ENCODE assay signal across 1 cellular context in the genomic region with DNA sequence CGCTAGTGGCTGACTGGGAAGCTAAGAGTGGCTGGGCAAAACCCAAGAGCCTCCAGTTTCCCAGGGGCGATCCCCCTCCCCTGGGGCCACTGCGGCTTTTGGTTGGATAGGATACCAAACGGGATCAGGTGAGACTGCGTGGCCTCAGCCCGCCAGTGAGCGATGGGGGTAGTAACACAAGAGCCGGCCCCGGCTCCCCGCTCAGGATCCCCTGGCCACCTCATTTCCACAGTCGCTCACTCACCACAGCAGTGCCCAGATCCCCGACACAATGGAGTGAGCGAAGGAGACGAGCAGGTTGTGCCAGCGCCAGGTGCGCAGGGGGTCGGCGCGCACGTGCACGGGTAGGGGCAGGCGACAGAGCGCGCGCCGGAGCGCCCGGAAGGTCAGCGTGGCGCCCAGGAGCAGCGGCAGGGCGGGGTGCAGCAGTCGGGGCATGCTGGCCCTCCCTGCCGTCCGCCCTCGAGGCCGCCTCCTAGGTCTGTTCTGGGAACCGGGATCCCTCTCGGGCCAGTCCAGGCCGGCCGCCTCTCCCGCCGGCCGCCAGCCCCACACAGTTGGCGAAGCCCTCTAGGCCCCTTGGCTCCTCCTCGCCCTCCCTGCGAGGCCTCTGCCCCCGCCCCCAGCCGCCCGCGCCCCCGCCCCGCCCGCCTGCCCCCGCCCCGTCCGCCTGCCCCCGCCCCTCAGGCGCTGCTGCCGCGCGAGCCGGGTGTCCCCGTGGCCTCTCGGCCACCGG.
TF ChIP-seq lines count a peak whose summit lies in the region.

A gene with protein sequence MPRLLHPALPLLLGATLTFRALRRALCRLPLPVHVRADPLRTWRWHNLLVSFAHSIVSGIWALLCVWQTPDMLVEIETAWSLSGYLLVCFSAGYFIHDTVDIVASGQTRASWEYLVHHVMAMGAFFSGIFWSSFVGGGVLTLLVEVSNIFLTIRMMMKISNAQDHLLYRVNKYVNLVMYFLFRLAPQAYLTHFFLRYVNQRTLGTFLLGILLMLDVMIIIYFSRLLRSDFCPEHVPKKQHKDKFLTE (minus strand): TSS at position 574 of the 736 bp plus-strand sequence. CDS start 136 bp downstream, at position 438.

TF ChIP-seq in HepG2, 621 proteins besides CTCF, POLR2A, EP300 and RAD21 (continued from another document and continues in another):
- TF ChIP-seq, protein P1, sequence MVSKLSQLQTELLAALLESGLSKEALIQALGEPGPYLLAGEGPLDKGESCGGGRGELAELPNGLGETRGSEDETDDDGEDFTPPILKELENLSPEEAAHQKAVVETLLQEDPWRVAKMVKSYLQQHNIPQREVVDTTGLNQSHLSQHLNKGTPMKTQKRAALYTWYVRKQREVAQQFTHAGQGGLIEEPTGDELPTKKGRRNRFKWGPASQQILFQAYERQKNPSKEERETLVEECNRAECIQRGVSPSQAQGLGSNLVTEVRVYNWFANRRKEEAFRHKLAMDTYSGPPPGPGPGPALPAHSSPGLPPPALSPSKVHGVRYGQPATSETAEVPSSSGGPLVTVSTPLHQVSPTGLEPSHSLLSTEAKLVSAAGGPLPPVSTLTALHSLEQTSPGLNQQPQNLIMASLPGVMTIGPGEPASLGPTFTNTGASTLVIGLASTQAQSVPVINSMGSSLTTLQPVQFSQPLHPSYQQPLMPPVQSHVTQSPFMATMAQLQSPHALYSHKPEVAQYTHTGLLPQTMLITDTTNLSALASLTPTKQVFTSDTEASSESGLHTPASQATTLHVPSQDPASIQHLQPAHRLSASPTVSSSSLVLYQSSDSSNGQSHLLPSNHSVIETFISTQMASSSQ (IDR thresholded peaks at IDR 0.05; ENCODE audit: low read depth): no peak
- TF ChIP-seq, protein P1 (CRISPR knock-in tag; IDR thresholded peaks at IDR 0.05; ENCODE audit: borderline replicate concordance): peak; percentile 28; the same call in 1 of the 2 replicates
- TF ChIP-seq NR2C2 (CRISPR knock-in tag; IDR thresholded peaks at IDR 0.05; ENCODE audit: borderline replicate concordance) (0 out of 2 replicates have a peak, but pooled peaks have one; percentile 40), ZFY (CRISPR knock-in tag; IDR thresholded peaks at IDR 0.05) (peak; percentile 86), HCFC1 (IDR thresholded peaks at IDR 0.05; ENCODE audit: low read depth, low read length) (no peak), ZNF274 (CRISPR knock-in tag; IDR thresholded peaks at IDR 0.05) (peak; percentile 84), KLF16 (CRISPR knock-in tag; IDR thresholded peaks at IDR 0.05) (no peak), SNRNP70 (IDR thresholded peaks at IDR 0.05; ENCODE audit: low read depth, low read length) (no peak), MYC (CRISPR knock-in tag; IDR thresholded peaks at IDR 0.05; ENCODE audit: borderline replicate concordance) (peak; percentile 97), ZNF343 (CRISPR knock-in tag; IDR thresholded peaks at IDR 0.05) (peak; percentile 89; the same call in 1 of the 2 replicates), ZNF569 (CRISPR knock-in tag; IDR thresholded peaks at IDR 0.05; ENCODE audit: borderline replicate concordance) (no peak), RBM22 (optimal IDR thresholded peaks at IDR 0.05; ENCODE audit: low read length) (peak; percentile 92), ZBTB42 (CRISPR knock-in tag; IDR thresholded peaks at IDR 0.05) (peak; percentile 42; the same call in 1 of the 2 replicates), ZSCAN9 (CRISPR knock-in tag; IDR thresholded peaks at IDR 0.05; ENCODE audit: borderline replicate concordance) (0 out of 2 replicates have a peak, but pooled peaks have one; percentile 6), ZSCAN25 (CRISPR knock-in tag; IDR thresholded peaks at IDR 0.05) (peak; percentile 82), ZBTB7A (CRISPR knock-in tag; IDR thresholded peaks at IDR 0.05) (peak; percentile 87), ZFP36L1 (CRISPR knock-in tag; IDR thresholded peaks at IDR 0.05) (peak; percentile 70; the same call in 1 of the 2 replicates), ZNF446 (CRISPR knock-in tag; IDR thresholded peaks at IDR 0.05) (peak; percentile 88), KDM2A (CRISPR knock-in tag; IDR thresholded peaks at IDR 0.05; ENCODE audit: borderline replicate concordance, low read depth) (peak; percentile 99), ELF1 (CRISPR knock-in tag; IDR thresholded peaks at IDR 0.05) (no peak), GABPB1 (CRISPR knock-in tag; IDR thresholded peaks at IDR 0.05) (peak; percentile 72), AKAP8 (CRISPR knock-in tag; IDR thresholded peaks at IDR 0.05) (peak; percentile 94), ZNF672 (CRISPR knock-in tag; IDR thresholded peaks at IDR 0.05) (0 out of 2 replicates have a peak, but pooled peaks have one; percentile 68), ZFP1 (CRISPR knock-in tag; IDR thresholded peaks at IDR 0.05) (0 out of 2 replicates have a peak, but pooled peaks have one; percentile 16), SOX5 (CRISPR knock-in tag; IDR thresholded peaks at IDR 0.05; ENCODE audit: borderline replicate concordance) (peak; percentile 32; the same call in 1 of the 2 replicates), SOX6 (IDR thresholded peaks at IDR 0.05) (no peak), SOX6 (CRISPR knock-in tag; IDR thresholded peaks at IDR 0.05) (peak; percentile 54), HIVEP1 (CRISPR knock-in tag; IDR thresholded peaks at IDR 0.05) (no peak), ZNF235 (CRISPR knock-in tag; IDR thresholded peaks at IDR 0.05; ENCODE audit: borderline replicate concordance) (no peak), ISL2 (CRISPR knock-in tag; IDR thresholded peaks at IDR 0.05) (peak; percentile 52; the same call in 1 of the 2 replicates), ZNF557 (CRISPR knock-in tag; IDR thresholded peaks at IDR 0.05) (no peak), ZNF510 (CRISPR knock-in tag; IDR thresholded peaks at IDR 0.05; ENCODE audit: low read depth) (peak; percentile 37; the same call in 1 of the 2 replicates), KLF15 (CRISPR knock-in tag; IDR thresholded peaks at IDR 0.05; ENCODE audit: borderline replicate concordance) (no peak), NFE2L1 (CRISPR knock-in tag; IDR thresholded peaks at IDR 0.05; ENCODE audit: borderline replicate concordance) (peak; percentile 22; the same call in 1 of the 2 replicates), CENPT (CRISPR knock-in tag; IDR thresholded peaks at IDR 0.05; ENCODE audit: low read depth) (peak; percentile 94; the same call in 1 of the 2 replicates), PTBP1 (IDR thresholded peaks at IDR 0.05; ENCODE audit: low read depth, low read length, poor library complexity, severe bottlenecking) (no peak), EEA1 (CRISPR knock-in tag; IDR thresholded peaks at IDR 0.05; ENCODE audit: borderline replicate concordance) (peak; percentile 78), IRF2 (CRISPR knock-in tag; IDR thresholded peaks at IDR 0.05) (peak; percentile 31; the same call in 1 of the 2 replicates), ZMAT3 (CRISPR knock-in tag; conservative IDR thresholded peaks at IDR 0.05) (peak; percentile 79; the same call in 1 of the 2 replicates), ZBTB38 (CRISPR knock-in tag; IDR thresholded peaks at IDR 0.05) (peak; percentile 46; the same call in 1 of the 2 replicates), NFE2L2 (IDR thresholded peaks at IDR 0.05; ENCODE audit: low read length) (no peak), ZSCAN20 (CRISPR knock-in tag; IDR thresholded peaks at IDR 0.05; ENCODE audit: borderline replicate concordance) (peak; percentile 83; the same call in 1 of the 2 replicates), ETV5 (CRISPR knock-in tag; IDR thresholded peaks at IDR 0.05; ENCODE audit: borderline replicate concordance) (peak; percentile 36), TEAD2 (CRISPR knock-in tag; IDR thresholded peaks at IDR 0.05) (no peak), ZNF263 (CRISPR knock-in tag; IDR thresholded peaks at IDR 0.05) (peak; percentile 44; the same call in 1 of the 2 replicates)
- TF ChIP-seq, protein P2, sequence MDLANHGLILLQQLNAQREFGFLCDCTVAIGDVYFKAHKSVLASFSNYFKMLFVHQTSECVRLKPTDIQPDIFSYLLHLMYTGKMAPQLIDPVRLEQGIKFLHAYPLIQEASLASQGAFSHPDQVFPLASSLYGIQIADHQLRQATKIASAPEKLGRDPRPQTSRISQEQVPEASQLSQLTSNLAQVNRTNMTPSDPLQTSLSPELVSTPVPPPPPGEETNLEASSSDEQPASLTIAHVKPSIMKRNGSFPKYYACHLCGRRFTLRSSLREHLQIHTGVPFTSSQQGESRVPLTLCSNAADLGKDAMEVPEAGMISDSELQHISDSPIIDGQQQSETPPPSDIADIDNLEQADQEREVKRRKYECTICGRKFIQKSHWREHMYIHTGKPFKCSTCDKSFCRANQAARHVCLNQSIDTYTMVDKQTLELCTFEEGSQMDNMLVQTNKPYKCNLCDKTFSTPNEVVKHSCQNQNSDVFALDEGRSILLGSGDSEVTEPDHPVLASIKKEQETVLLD (CRISPR knock-in tag; IDR thresholded peaks at IDR 0.05; ENCODE audit: low read depth): no peak
- TF ChIP-seq, protein P3, sequence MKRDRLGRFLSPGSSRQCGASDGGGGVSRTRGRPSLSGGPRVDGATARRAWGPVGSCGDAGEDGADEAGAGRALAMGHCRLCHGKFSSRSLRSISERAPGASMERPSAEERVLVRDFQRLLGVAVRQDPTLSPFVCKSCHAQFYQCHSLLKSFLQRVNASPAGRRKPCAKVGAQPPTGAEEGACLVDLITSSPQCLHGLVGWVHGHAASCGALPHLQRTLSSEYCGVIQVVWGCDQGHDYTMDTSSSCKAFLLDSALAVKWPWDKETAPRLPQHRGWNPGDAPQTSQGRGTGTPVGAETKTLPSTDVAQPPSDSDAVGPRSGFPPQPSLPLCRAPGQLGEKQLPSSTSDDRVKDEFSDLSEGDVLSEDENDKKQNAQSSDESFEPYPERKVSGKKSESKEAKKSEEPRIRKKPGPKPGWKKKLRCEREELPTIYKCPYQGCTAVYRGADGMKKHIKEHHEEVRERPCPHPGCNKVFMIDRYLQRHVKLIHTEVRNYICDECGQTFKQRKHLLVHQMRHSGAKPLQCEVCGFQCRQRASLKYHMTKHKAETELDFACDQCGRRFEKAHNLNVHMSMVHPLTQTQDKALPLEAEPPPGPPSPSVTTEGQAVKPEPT (CRISPR knock-in tag; IDR thresholded peaks at IDR 0.05; ENCODE audit: low read depth): 0 out of 2 replicates have a peak, but pooled peaks have one; percentile 80
- TF ChIP-seq, protein P4, sequence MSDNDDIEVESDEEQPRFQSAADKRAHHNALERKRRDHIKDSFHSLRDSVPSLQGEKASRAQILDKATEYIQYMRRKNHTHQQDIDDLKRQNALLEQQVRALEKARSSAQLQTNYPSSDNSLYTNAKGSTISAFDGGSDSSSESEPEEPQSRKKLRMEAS (IDR thresholded peaks at IDR 0.05): peak; percentile 94
- TF ChIP-seq, protein P5, sequence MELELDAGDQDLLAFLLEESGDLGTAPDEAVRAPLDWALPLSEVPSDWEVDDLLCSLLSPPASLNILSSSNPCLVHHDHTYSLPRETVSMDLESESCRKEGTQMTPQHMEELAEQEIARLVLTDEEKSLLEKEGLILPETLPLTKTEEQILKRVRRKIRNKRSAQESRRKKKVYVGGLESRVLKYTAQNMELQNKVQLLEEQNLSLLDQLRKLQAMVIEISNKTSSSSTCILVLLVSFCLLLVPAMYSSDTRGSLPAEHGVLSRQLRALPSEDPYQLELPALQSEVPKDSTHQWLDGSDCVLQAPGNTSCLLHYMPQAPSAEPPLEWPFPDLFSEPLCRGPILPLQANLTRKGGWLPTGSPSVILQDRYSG (CRISPR knock-in tag; IDR thresholded peaks at IDR 0.05): peak; percentile 41; the same call in 1 of the 2 replicates
- TF ChIP-seq, protein P6, sequence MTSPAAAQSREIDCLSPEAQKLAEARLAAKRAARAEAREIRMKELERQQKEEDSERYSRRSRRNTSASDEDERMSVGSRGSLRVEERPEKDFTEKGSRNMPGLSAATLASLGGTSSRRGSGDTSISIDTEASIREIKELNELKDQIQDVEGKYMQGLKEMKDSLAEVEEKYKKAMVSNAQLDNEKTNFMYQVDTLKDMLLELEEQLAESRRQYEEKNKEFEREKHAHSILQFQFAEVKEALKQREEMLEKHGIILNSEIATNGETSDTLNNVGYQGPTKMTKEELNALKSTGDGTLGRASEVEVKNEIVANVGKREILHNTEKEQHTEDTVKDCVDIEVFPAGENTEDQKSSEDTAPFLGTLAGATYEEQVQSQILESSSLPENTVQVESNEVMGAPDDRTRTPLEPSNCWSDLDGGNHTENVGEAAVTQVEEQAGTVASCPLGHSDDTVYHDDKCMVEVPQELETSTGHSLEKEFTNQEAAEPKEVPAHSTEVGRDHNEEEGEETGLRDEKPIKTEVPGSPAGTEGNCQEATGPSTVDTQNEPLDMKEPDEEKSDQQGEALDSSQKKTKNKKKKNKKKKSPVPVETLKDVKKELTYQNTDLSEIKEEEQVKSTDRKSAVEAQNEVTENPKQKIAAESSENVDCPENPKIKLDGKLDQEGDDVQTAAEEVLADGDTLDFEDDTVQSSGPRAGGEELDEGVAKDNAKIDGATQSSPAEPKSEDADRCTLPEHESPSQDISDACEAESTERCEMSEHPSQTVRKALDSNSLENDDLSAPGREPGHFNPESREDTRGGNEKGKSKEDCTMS (CRISPR knock-in tag; conservative IDR thresholded peaks at IDR 0.05): no peak
- TF ChIP-seq, protein P7, sequence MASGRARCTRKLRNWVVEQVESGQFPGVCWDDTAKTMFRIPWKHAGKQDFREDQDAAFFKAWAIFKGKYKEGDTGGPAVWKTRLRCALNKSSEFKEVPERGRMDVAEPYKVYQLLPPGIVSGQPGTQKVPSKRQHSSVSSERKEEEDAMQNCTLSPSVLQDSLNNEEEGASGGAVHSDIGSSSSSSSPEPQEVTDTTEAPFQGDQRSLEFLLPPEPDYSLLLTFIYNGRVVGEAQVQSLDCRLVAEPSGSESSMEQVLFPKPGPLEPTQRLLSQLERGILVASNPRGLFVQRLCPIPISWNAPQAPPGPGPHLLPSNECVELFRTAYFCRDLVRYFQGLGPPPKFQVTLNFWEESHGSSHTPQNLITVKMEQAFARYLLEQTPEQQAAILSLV (CRISPR knock-in tag; IDR thresholded peaks at IDR 0.05; ENCODE audit: borderline replicate concordance): peak; percentile 92
- TF ChIP-seq, protein P8, sequence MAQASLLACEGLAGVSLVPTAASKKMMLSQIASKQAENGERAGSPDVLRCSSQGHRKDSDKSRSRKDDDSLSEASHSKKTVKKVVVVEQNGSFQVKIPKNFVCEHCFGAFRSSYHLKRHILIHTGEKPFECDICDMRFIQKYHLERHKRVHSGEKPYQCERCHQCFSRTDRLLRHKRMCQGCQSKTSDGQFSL (CRISPR knock-in tag; IDR thresholded peaks at IDR 0.05): peak; percentile 73; the same call in 1 of the 2 replicates
